ENCODE assay signal across 15 cellular contexts in genomic region chr5:150559088-150559487, GRCh38.
"Had no signal": no experiment of that assay in that cellular context is flagged by ENCODE, and none has a peak within 500 bp of the region (broad histone marks: within the 10 kb centered on the region; RNA-seq: fewer than 3 reads in every experiment).

No MANE protein-coding gene starts in this region.

- DNase-seq: activated CD4-positive, alpha-beta T cell treated with anti-CD3 and anti-CD28 coated beads, Interleukin-2, amount 10 ng/mL, durations not matched to agents 24 days and 14 days; activated CD4-positive, CD25-positive, alpha-beta regulatory T cell; activated CD8-positive, alpha-beta memory T cell treated with anti-CD3 and anti-CD28 coated beads for 24 hours; activated naive CD4-positive, alpha-beta T cell treated with anti-CD3 and anti-CD28 coated beads for 36 hours; activated naive CD8-positive, alpha-beta T cell treated with anti-CD3 and anti-CD28 coated beads, Interleukin-2, amount 50 U/mL, for 24 hours; dorsolateral prefrontal cortex; endodermal cell; erythroblast; gastrocnemius medialis; heart right ventricle; left cardiac atrium; midbrain; stimulated activated CD4-positive, alpha-beta T cell treated with anti-CD3 and anti-CD28 coated beads, Interleukin-2, amount 100 ng/mL, for 48 hours; stimulated activated naive CD4-positive, alpha-beta T cell had no signal

- H3K27me3 ChIP-seq: ascending aorta, dorsolateral prefrontal cortex, gastrocnemius medialis, heart right ventricle had no signal

- ATAC-seq: activated naive CD8-positive, alpha-beta T cell treated with anti-CD3 and anti-CD28 coated beads, Interleukin-2, amount 50 U/mL, for 24 hours; gastrocnemius medialis had no signal

- H3K27ac ChIP-seq: heart right ventricle had no signal

- H3K9me3 ChIP-seq: ascending aorta, gastrocnemius medialis had no signal

- H3K4me3 ChIP-seq: ascending aorta, dorsolateral prefrontal cortex, gastrocnemius medialis, heart right ventricle had no signal
